24 cellular contexts compared by ENCODE assay signal in the genomic region with DNA sequence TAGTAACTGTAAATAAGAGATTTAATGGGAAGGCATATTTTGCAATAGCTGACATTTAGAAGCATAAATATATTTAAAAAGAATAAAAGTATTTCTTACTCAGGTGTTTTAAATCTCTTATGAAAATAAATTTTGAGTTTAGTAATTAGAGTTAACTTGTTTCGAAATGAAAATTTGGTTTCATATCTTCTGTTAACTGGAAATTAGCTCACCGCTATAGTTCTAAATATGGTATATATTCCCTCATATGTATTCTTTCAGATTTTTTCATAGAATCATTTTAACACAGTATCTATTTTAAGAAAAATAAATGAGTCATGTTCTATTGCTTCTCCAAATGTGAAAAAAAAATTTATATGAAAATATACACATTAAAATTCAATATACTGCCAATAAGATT.
A peak's percentile ranks its signal among the peaks of the same experiment; 100 is the strongest.
DNase-seq lines count a peak whose midpoint lies in the region; ATAC-seq, FAIRE-seq and TF ChIP-seq lines count a peak whose summit lies in the region.
"Had no signal": no experiment of that assay in that cellular context is flagged by ENCODE, and none has a peak within 500 bp of the region (broad histone marks: within the 10 kb centered on the region; RNA-seq: fewer than 3 reads in every experiment).

No MANE protein-coding gene starts in this region.

- no peak overlapping the region for H3K9ac ChIP-seq in GM23248
- no peak overlapping the region for H3K9ac ChIP-seq in GM12878 (ENCODE audit: control insufficient read depth, insufficient read depth, low read length)
- no peak overlapping the region for H3K9ac ChIP-seq in kidney (ENCODE audit: low read length in 2 of 2)
- H3K9ac ChIP-seq: BLaER1 had no signal

- no peak for TF ChIP-seq EP300 in GM12878 (IDR thresholded peaks at IDR 0.05; ENCODE audit: borderline replicate concordance in 1 of 2, control insufficient read depth in 1 of 2, low read depth in 2 of 2, low read length in 2 of 2)

- peaks cover 25% of the 10 kb centered on the region for H3F3A ChIP-seq in GM23248 (ENCODE audit: insufficient read depth)

- H3K27me3 Mint-ChIP-seq in osteocyte (ENCODE audit: unreplicated experiment) (no peaks in the 10 kb centered on the region), WTC11 (ENCODE audit: low read depth) (no peaks in the 10 kb centered on the region)
- H3K27me3 Mint-ChIP-seq: CD4-positive, alpha-beta memory T cell; IgD-negative memory B cell had no signal

- no peak for DNase-seq in GM23248
- DNase-seq in GM12878 (ENCODE audit: low read depth, low spot score) = no peak
- DNase-seq in kidney = no peak
- no peak for DNase-seq in osteocyte (ENCODE audit: extremely low spot score, unreplicated experiment)
- no peak for DNase-seq in WTC11 (ENCODE audit: low spot score)
- no peak for DNase-seq in mesenteric fat pad (ENCODE audit: low spot score)
- no peak for DNase-seq in BE2C
- DNase-seq: AML-193; CD4-positive, alpha-beta memory T cell; DMS153; DMS79; GDM1; H7; KBM-7 had no signal

- in situ Hi-C loops in GM23248 (cut with MboI) = no loop called here
- in situ Hi-C loops in GM12878 (cut with MboI) = no loop called here

- H3K27me3 ChIP-seq in GM23248 (replicated peaks; ENCODE audit: insufficient read depth) = no peaks in the 10 kb centered on the region
- H3K27me3 ChIP-seq in GM12878 (replicated peaks in 1 of 2; ENCODE audit: control insufficient read depth in 2 of 2, insufficient read depth in 2 of 2, low read length in 1 of 2) = no peaks in the 10 kb centered on the region
- H3K27me3 ChIP-seq in BE2C = no peaks in the 10 kb centered on the region
- H3K27me3 ChIP-seq: BLaER1 had no signal

- CTCF ChIA-PET in GM12878 (lab: Yijun Ruan, JAX) = no interaction called here
- CTCF ChIA-PET in WTC11 (lab: Charles Lee) = no interaction called here

- 93 to 98% methylated on average over 2 of the region's 2 CpGs for WGBS in GM23248 (ENCODE audit: low coverage in 1 of 2, low lambda C conversion rate in 2 of 2, missing lambda C conversion rate in 2 of 2), 2 experiments
- WGBS in GM12878 (ENCODE audit: insufficient coverage, insufficient replicate concordance, low lambda C conversion rate, missing lambda C conversion rate) = 0% methylated on average over 2 of the region's 2 CpGs

- H3K4me1 ChIP-seq in GM23248 (ENCODE audit: insufficient read depth) = peaks cover 49% of the 10 kb centered on the region
- H3K4me1 ChIP-seq in GM12878 (ENCODE audit: control insufficient read depth, insufficient read depth, low read length) = no peaks in the 10 kb centered on the region; the same call in 1 of the 2 replicates
- H3K4me1 ChIP-seq in kidney (ENCODE audit: control insufficient read depth in 1 of 2, insufficient read depth in 1 of 2, low read depth in 1 of 2, low read length in 2 of 2) = no peaks in the 10 kb centered on the region
- no peaks in the 10 kb centered on the region for H3K4me1 ChIP-seq in BE2C
- H3K4me1 ChIP-seq: A549 had no signal

- peak; percentile 53 for ATAC-seq in GM12878
- ATAC-seq in WTC11 = no peak
- no peak for ATAC-seq in SK-N-SH treated with all-trans-retinoic acid at 6 μM for 48 hours
- ATAC-seq: A549, GM23338, HCT116, HepG2 had no signal

- FAIRE-seq in GM12878 (lab: Jason Lieb, UNC) = no peak
- peak; percentile 59 for FAIRE-seq in kidney (lab: Jason Lieb, UNC)
- FAIRE-seq: A549, GM19239, HepG2 had no signal

- TF ChIP-seq CTCF in GM12878 (IDR thresholded peaks at IDR 0.05 in 2 of 3, conservative IDR thresholded peaks at IDR 0.05 in 1 of 3; ENCODE audit: control insufficient read depth in 2 of 3, extremely low read depth in 1 of 3, insufficient read depth in 1 of 3, low read depth in 3 of 3, low read length in 3 of 3) (no peak), kidney (IDR thresholded peaks at IDR 0.05; ENCODE audit: borderline replicate concordance, extremely low read depth, insufficient read depth) (no peak), osteocyte (IDR thresholded peaks at IDR 0.05) (no peak), WTC11 (IDR thresholded peaks at IDR 0.05) (no peak), BE2C (IDR thresholded peaks at IDR 0.05; ENCODE audit: low read depth, low read length) (no peak)

- intact Hi-C loops in GM12878 (cut with micrococcal nuclease; ENCODE audit: unreplicated experiment) = no loop called here
- intact Hi-C loops in kidney (cut with DNase I) = no loop called here

- POLR2A ChIA-PET in GM12878 (lab: Charles Lee) (no interaction called here), WTC11 (lab: Charles Lee) (no interaction called here)

- H3K4me2 ChIP-seq in GM23248 (ENCODE audit: unreplicated experiment) = peak overlapping the region; percentile 63
- H3K4me2 ChIP-seq in GM12878 (ENCODE audit: control insufficient read depth, insufficient read depth) = no peak overlapping the region
- H3K4me2 ChIP-seq: A549, BLaER1, GM23338 had no signal

- H3K4me3 Mint-ChIP-seq in osteocyte (ENCODE audit: unreplicated experiment) = no peak overlapping the region
- no peak overlapping the region for H3K4me3 Mint-ChIP-seq in WTC11
- H3K4me3 Mint-ChIP-seq: CD14-positive monocyte; CD4-positive, alpha-beta memory T cell; GM23338; HFFc6; IgD-negative memory B cell had no signal

- H3K79me2 ChIP-seq in GM23248 (ENCODE audit: insufficient read depth) (no peaks in the 10 kb centered on the region), GM12878 (ENCODE audit: control insufficient read depth, insufficient read depth, low read length) (no peaks in the 10 kb centered on the region)

- H3K9me3 ChIP-seq in GM23248 (ENCODE audit: low read depth) = no peaks in the 10 kb centered on the region
- no peaks in the 10 kb centered on the region for H3K9me3 ChIP-seq in GM12878 (replicated peaks; ENCODE audit: control insufficient read depth, insufficient read depth, low read length)
- H3K9me3 ChIP-seq in kidney (ENCODE audit: control insufficient read depth in 1 of 2, low read length in 2 of 2) = no peaks in the 10 kb centered on the region
- H3K9me3 ChIP-seq in BE2C = no peaks in the 10 kb centered on the region
- H3K9me3 ChIP-seq: A549, BLaER1 had no signal

- H3K4me1 Mint-ChIP-seq in osteocyte (ENCODE audit: unreplicated experiment) (peaks cover 37% of the 10 kb centered on the region), WTC11 (peaks cover 25% of the 10 kb centered on the region)
- H3K4me1 Mint-ChIP-seq: CD14-positive monocyte; CD4-positive, alpha-beta memory T cell; IgD-negative memory B cell had no signal

- H2AFZ ChIP-seq in GM23248 (no peak overlapping the region), GM12878 (ENCODE audit: control insufficient read depth, low read depth, low read length) (no peak overlapping the region)

- no peak for TF ChIP-seq POLR2A in GM12878 (IDR thresholded peaks at IDR 0.05; ENCODE audit: low read depth, low read length)

- H3K27ac ChIP-seq in GM23248 (peak overlapping the region; percentile 59), GM12878 (ENCODE audit: control insufficient read depth, insufficient read depth) (no peak overlapping the region), kidney (ENCODE audit: low read depth in 2 of 2, low read length in 2 of 2) (no peak overlapping the region)
- H3K27ac ChIP-seq: A549, BLaER1 had no signal

- H4K20me1 ChIP-seq in GM23248 (ENCODE audit: insufficient read depth) (no peaks in the 10 kb centered on the region), GM12878 (ENCODE audit: control insufficient read depth, insufficient read depth) (no peaks in the 10 kb centered on the region)
- H4K20me1 ChIP-seq: BLaER1 had no signal

- H3K36me3 ChIP-seq in GM23248 (ENCODE audit: low read depth) = no peaks in the 10 kb centered on the region
- H3K36me3 ChIP-seq in GM12878 (ENCODE audit: control insufficient read depth in 2 of 2, insufficient read depth in 2 of 2, low read length in 1 of 2) = no peaks in the 10 kb centered on the region
- no peaks in the 10 kb centered on the region for H3K36me3 ChIP-seq in kidney (ENCODE audit: control insufficient read depth in 1 of 2, insufficient read depth in 2 of 2, low read length in 2 of 2)
- H3K36me3 ChIP-seq in BE2C = no peaks in the 10 kb centered on the region
- H3K36me3 ChIP-seq: BLaER1 had no signal

- 0 out of 2 replicates have a peak overlapping the region, but pooled peaks have one; percentile 31 for H3K4me3 ChIP-seq in GM23248
- H3K4me3 ChIP-seq in GM12878 = no peak overlapping the region
- no peak overlapping the region for H3K4me3 ChIP-seq in kidney (ENCODE audit: low read length in 2 of 2)
- H3K4me3 ChIP-seq in BE2C (ENCODE audit: low read depth, low read length) = no peak overlapping the region
- H3K4me3 ChIP-seq: A549, BLaER1, GM23338 had no signal

- H3K36me3 Mint-ChIP-seq in osteocyte (ENCODE audit: unreplicated experiment) = no peaks in the 10 kb centered on the region
- H3K36me3 Mint-ChIP-seq in WTC11 = no peaks in the 10 kb centered on the region
- H3K36me3 Mint-ChIP-seq: CD14-positive monocyte; CD4-positive, alpha-beta memory T cell; IgD-negative memory B cell had no signal

- H3K9me2 ChIP-seq in GM23248 (ENCODE audit: insufficient read depth) = no peaks in the 10 kb centered on the region

- RAD21 ChIA-PET in GM12878 (lab: Charles Lee; ENCODE audit: unreplicated experiment) = no interaction called here

- H3K27ac Mint-ChIP-seq in osteocyte (ENCODE audit: unreplicated experiment) = peak overlapping the region; percentile 81
- H3K27ac Mint-ChIP-seq in WTC11 = no peak overlapping the region
- H3K27ac Mint-ChIP-seq: CD14-positive monocyte; CD4-positive, alpha-beta memory T cell; HFFc6; IgD-negative memory B cell had no signal

- no TSS peak for BruUV-seq in GM12878 (replicated peaks; lab: Mats Ljungman, UMichigan)

- TF ChIP-seq RAD21 in GM12878 (IDR thresholded peaks at IDR 0.05; ENCODE audit: insufficient read depth, low read depth, low read length) = no peak

- SMC1A ChIA-PET in GM12878 (lab: Charles Lee; ENCODE audit: uncharacterized antibody, unreplicated experiment) = interaction anchor here (0.5 kb wide), 1 partner anchor 687 kb away, joined by 4 read pairs; no protein-coding TSS in a partner anchor

- H3K9me3 Mint-ChIP-seq in osteocyte (ENCODE audit: unreplicated experiment) (no peaks in the 10 kb centered on the region), WTC11 (no peaks in the 10 kb centered on the region)
- H3K9me3 Mint-ChIP-seq: GM23338, IgD-negative memory B cell had no signal

TF ChIP-seq in WTC11, 78 proteins besides CTCF, POLR2A, EP300 and RAD21 (continues in another document):
- TF ChIP-seq ETV6 (CRISPR knock-in tag; IDR thresholded peaks at IDR 0.05) (no peak), NFYB (CRISPR knock-in tag; conservative IDR thresholded peaks at IDR 0.05; ENCODE audit: low read depth) (no peak), GTF2I (CRISPR knock-in tag; conservative IDR thresholded peaks at IDR 0.05) (no peak), ZNF232 (CRISPR knock-in tag; IDR thresholded peaks at IDR 0.05) (no peak), FOXP1 (CRISPR knock-in tag; IDR thresholded peaks at IDR 0.05; ENCODE audit: borderline replicate concordance) (no peak), TEAD1 (CRISPR knock-in tag; IDR thresholded peaks at IDR 0.05) (no peak)

TF ChIP-seq in SK-N-SH treated with all-trans-retinoic acid at 6 μM for 48 hours, 23 proteins besides CTCF, POLR2A, EP300 and RAD21 (continues in another document):
- TF ChIP-seq ESRRG (CRISPR knock-in tag; IDR thresholded peaks at IDR 0.05) = no peak
